1 cellular context compared by ENCODE assay signal in the genomic region with DNA sequence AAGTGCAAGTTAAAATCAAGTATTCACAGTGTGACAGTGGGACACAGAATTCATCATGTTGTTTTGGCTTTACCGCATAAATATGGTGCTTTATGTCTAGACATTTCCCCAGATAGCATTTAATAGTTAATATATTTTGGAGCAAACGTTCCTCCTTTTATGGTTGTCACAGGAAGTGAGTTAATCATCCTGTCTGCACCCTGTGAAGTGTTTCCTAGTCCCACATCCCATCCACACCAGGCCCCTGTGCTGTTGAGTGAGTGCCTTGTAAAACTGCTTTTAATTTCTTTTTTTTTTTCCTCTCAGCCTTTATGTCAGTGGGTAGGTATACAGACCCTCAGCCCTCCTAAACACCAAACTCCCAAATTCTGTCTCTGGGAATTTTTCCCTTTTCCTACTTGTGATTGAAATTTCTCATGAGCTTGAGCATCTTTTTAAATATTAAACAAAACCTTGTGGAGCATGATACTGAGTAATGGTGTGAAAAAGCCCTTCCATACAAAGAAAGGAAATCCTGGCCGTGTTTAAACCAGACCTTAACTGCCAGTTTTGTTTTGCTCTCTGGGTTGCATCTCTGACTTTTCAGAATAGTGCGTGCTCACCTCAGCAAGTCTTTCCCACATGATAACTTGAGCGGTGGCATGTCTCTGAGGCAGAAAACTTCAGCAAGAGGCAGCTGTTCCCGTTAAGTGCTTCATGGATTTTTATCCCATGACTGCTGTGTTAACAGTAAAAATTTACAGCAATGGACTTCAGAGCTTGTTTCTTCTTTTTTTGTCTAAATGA.
TF ChIP-seq lines count a peak whose summit lies in the region.

No MANE protein-coding gene starts in this region.

TF ChIP-seq in HepG2, 621 proteins besides CTCF, POLR2A, EP300 and RAD21 (continued from another document):
- TF ChIP-seq, protein P1, sequence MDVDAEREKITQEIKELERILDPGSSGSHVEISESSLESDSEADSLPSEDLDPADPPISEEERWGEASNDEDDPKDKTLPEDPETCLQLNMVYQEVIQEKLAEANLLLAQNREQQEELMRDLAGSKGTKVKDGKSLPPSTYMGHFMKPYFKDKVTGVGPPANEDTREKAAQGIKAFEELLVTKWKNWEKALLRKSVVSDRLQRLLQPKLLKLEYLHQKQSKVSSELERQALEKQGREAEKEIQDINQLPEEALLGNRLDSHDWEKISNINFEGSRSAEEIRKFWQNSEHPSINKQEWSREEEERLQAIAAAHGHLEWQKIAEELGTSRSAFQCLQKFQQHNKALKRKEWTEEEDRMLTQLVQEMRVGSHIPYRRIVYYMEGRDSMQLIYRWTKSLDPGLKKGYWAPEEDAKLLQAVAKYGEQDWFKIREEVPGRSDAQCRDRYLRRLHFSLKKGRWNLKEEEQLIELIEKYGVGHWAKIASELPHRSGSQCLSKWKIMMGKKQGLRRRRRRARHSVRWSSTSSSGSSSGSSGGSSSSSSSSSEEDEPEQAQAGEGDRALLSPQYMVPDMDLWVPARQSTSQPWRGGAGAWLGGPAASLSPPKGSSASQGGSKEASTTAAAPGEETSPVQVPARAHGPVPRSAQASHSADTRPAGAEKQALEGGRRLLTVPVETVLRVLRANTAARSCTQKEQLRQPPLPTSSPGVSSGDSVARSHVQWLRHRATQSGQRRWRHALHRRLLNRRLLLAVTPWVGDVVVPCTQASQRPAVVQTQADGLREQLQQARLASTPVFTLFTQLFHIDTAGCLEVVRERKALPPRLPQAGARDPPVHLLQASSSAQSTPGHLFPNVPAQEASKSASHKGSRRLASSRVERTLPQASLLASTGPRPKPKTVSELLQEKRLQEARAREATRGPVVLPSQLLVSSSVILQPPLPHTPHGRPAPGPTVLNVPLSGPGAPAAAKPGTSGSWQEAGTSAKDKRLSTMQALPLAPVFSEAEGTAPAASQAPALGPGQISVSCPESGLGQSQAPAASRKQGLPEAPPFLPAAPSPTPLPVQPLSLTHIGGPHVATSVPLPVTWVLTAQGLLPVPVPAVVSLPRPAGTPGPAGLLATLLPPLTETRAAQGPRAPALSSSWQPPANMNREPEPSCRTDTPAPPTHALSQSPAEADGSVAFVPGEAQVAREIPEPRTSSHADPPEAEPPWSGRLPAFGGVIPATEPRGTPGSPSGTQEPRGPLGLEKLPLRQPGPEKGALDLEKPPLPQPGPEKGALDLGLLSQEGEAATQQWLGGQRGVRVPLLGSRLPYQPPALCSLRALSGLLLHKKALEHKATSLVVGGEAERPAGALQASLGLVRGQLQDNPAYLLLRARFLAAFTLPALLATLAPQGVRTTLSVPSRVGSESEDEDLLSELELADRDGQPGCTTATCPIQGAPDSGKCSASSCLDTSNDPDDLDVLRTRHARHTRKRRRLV (CRISPR knock-in tag; IDR thresholded peaks at IDR 0.05), result no peak
- TF ChIP-seq ZNF281 (CRISPR knock-in tag; IDR thresholded peaks at IDR 0.05; ENCODE audit: borderline replicate concordance) (no peak), JUNB (CRISPR knock-in tag; IDR thresholded peaks at IDR 0.05; ENCODE audit: borderline replicate concordance) (no peak), ZNF703 (CRISPR knock-in tag; IDR thresholded peaks at IDR 0.05; ENCODE audit: borderline replicate concordance) (no peak), ZNF563 (CRISPR knock-in tag; IDR thresholded peaks at IDR 0.05) (no peak), HMG20B (CRISPR knock-in tag; conservative IDR thresholded peaks at IDR 0.05) (no peak), ZNF251 (CRISPR knock-in tag; IDR thresholded peaks at IDR 0.05) (no peak), ZNF20 (CRISPR knock-in tag; IDR thresholded peaks at IDR 0.05) (no peak), MLLT10 (CRISPR knock-in tag; IDR thresholded peaks at IDR 0.05) (no peak), TEF (CRISPR knock-in tag; IDR thresholded peaks at IDR 0.05) (no peak), ZNF337 (CRISPR knock-in tag; IDR thresholded peaks at IDR 0.05; ENCODE audit: borderline replicate concordance, low read depth) (no peak), RCOR2 (CRISPR knock-in tag; IDR thresholded peaks at IDR 0.05) (no peak)
